Comparison of ENCODE assay signal across 16 cellular contexts in the genomic region with DNA sequence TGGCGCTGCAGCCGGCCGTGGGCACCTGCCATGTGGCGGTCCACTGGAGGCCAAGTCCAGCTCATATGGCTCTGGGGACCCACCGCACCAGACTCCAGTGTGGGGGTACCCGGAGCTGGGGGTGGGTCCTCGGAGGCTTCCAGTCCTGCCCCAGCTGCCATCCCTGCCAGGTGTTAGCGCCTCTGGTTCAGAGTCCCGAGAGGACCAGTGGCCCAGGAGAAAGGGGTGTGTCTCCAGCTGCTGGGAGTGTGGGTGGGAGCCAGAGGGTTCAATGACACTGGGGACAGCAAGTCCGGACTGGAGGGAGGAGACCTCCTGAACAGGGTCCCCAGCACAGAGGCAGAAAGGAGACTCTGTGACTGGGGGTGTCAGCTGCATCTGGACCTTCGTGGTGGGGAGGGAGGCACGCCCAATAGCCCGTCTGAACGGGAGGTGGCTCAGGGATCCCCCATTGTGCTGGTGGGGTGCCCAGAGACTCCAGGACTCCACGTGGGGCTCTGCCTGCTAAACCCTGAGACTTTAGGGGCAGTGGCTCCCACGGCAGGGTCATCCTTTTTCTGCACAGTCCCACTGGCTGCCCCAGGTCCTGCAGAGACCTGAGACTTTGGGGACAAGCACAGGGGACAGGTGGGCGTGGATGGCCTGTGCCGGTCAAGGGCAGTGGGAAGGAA. TPM values are rescaled to one million over a fixed set of nuclear protein-coding genes. Genes with fewer than 3 reads are reported as not detected.
A peak's percentile ranks its signal among the peaks of the same experiment; 100 is the strongest.
DNase-seq lines count a peak whose midpoint lies in the region; ATAC-seq, FAIRE-seq and TF ChIP-seq lines count a peak whose summit lies in the region.
"Had no signal": no experiment of that assay in that cellular context is flagged by ENCODE, and none has a peak within 500 bp of the region (broad histone marks: within the 10 kb centered on the region; RNA-seq: fewer than 3 reads in every experiment).

No MANE protein-coding gene starts in this region.

- intact Hi-C loops in HCT116 (cut with micrococcal nuclease), result no loop called here

- no peaks in the 10 kb centered on the region for H3K9me3 ChIP-seq in HCT116 (ENCODE audit: control insufficient read depth in 1 of 2, insufficient read depth in 1 of 2, low read depth in 1 of 2, low read length in 2 of 2)
- no peaks in the 10 kb centered on the region for H3K9me3 ChIP-seq in astrocyte (ENCODE audit: insufficient read depth, low read depth, low read length)
- H3K9me3 ChIP-seq in neuronal stem cell (replicated peaks in 1 of 2; ENCODE audit: control insufficient read depth in 2 of 2, insufficient read depth in 1 of 2, low read depth in 1 of 2, low read length in 2 of 2), result peaks cover 5 to 17% of the 10 kb centered on the region in 2 donors
- H3K9me3 ChIP-seq: esophagus muscularis mucosa had no signal

- no peak for TF ChIP-seq RAD21 in HCT116 (IDR thresholded peaks at IDR 0.05; ENCODE audit: low read depth)

- peak overlapping the region; percentile 43 for H4K8ac ChIP-seq in neuronal stem cell (ENCODE audit: low read depth, low read length)

- peak overlapping the region; percentile 59 for H3K27ac ChIP-seq in HCT116 (ENCODE audit: low read depth, low read length)
- H3K27ac ChIP-seq in astrocyte (ENCODE audit: low read depth, low read length), result peak overlapping the region; percentile 26
- no peak overlapping the region for H3K27ac ChIP-seq in neuronal stem cell (replicated peaks; ENCODE audit: low read length)
- H3K27ac ChIP-seq: esophagus muscularis mucosa had no signal

- H3K9me3 Mint-ChIP-seq in astrocyte (ENCODE audit: unreplicated experiment), result no peaks in the 10 kb centered on the region
- H3K9me3 Mint-ChIP-seq: CD8-positive, alpha-beta T cell had no signal

- H3K4me3 Mint-ChIP-seq in astrocyte (ENCODE audit: unreplicated experiment), result no peak overlapping the region
- H3K4me3 Mint-ChIP-seq: CD8-positive, alpha-beta T cell had no signal

- peaks cover 7% of the 10 kb centered on the region for H3K27me3 Mint-ChIP-seq in astrocyte (ENCODE audit: low read depth, unreplicated experiment)

- no peak for FAIRE-seq in astrocyte (lab: Jason Lieb, UNC)
- FAIRE-seq: bronchial epithelial cell had no signal

- H4K91ac ChIP-seq in neuronal stem cell (ENCODE audit: low read depth, low read length, poor library complexity), result no peak overlapping the region

- H3K18ac ChIP-seq in neuronal stem cell (ENCODE audit: low read length), result no peak overlapping the region

- POLR2A ChIA-PET in HCT116 (lab: Charles Lee), result no interaction called here

- H3K14ac ChIP-seq in neuronal stem cell (ENCODE audit: low read length), result peak overlapping the region; percentile 12

- H2BK15ac ChIP-seq in neuronal stem cell (ENCODE audit: low read length), result peak overlapping the region; percentile 49

- BruUV-seq in HCT116 (replicated peaks; lab: Mats Ljungman, UMichigan), result no TSS peak

- no peaks in the 10 kb centered on the region for H3K9me2 ChIP-seq in HCT116 (ENCODE audit: insufficient read depth)

- no peak overlapping the region for H2BK120ac ChIP-seq in neuronal stem cell (ENCODE audit: low read depth, low read length)

- CTCF ChIA-PET in HCT116 (lab: Charles Lee), result interaction anchor here (1.1 to 3.5 kb wide), 6 partner anchors 18 to 128 kb away, joined by 3 to 42 read pairs (median 6); no protein-coding TSS in a partner anchor

- no peak for TF ChIP-seq CTCF in HCT116 (IDR thresholded peaks at IDR 0.05 in 2 of 3, conservative IDR thresholded peaks at IDR 0.05 in 1 of 3; ENCODE audit: borderline replicate concordance in 1 of 3, insufficient read depth in 1 of 3, low read depth in 2 of 3, low read length in 2 of 3)
- no peak for TF ChIP-seq CTCF in astrocyte (IDR thresholded peaks at IDR 0.05; ENCODE audit: insufficient read depth, low read depth, low read length)

- peak overlapping the region; percentile 46 for H2AK5ac ChIP-seq in neuronal stem cell (ENCODE audit: low read depth, low read length)

- ATAC-seq in HCT116 (no peak), HG02973 (IDR thresholded peaks at IDR 0.05; ENCODE audit: unreplicated experiment) (no peak), GM18909 (IDR thresholded peaks at IDR 0.05; ENCODE audit: poor library complexity, unreplicated experiment) (no peak)
- ATAC-seq: CD8-positive, alpha-beta T cell had no signal

- peaks cover 6% of the 10 kb centered on the region for H3K79me1 ChIP-seq in neuronal stem cell (ENCODE audit: low read depth, low read length)

- H3K9ac ChIP-seq in HCT116 (ENCODE audit: low read length), result peak overlapping the region; percentile 55
- peak overlapping the region; percentile 46 for H3K9ac ChIP-seq in astrocyte (ENCODE audit: low read length)
- peak overlapping the region; percentile 44 for H3K9ac ChIP-seq in neuronal stem cell (ENCODE audit: low read depth, low read length, poor library complexity)

- peaks cover 2% of the 10 kb centered on the region for H3K36me3 Mint-ChIP-seq in astrocyte (ENCODE audit: low read depth, unreplicated experiment)
- H3K36me3 Mint-ChIP-seq: activated naive CD8-positive, alpha-beta T cell had no signal

- no peak overlapping the region for H2BK5ac ChIP-seq in neuronal stem cell (ENCODE audit: low read length)

- H3K27me3 ChIP-seq in HCT116 (ENCODE audit: insufficient read depth, low read length) (no peaks in the 10 kb centered on the region), astrocyte (ENCODE audit: insufficient read depth, low read length) (peaks cover 3% of the 10 kb centered on the region), neuronal stem cell (ENCODE audit: control insufficient read depth in 3 of 3, insufficient read depth in 3 of 3, low read depth in 1 of 3, low read length in 3 of 3) (peaks cover 33 to 57% (median 51%) of the 10 kb centered on the region in 3 experiments)

- no peak for TF ChIP-seq POLR2A in HCT116 (IDR thresholded peaks at IDR 0.05; ENCODE audit: borderline replicate concordance, extremely low read depth, insufficient read depth, insufficient read length)

- H3K4me1 ChIP-seq in HCT116 (ENCODE audit: control insufficient read depth in 1 of 2, insufficient read depth in 2 of 2, low read length in 2 of 2) (peaks cover 17 to 58% of the 10 kb centered on the region in 2 experiments), astrocyte (ENCODE audit: insufficient read depth, low read length) (peaks cover 40% of the 10 kb centered on the region), neuronal stem cell (ENCODE audit: control insufficient read depth in 2 of 2, insufficient read depth in 1 of 2, low read depth in 1 of 2, low read length in 2 of 2) (peaks cover 3 to 13% of the 10 kb centered on the region in 2 donors)

- DNase-seq in NCI-H748 (lab: John Stamatoyannopoulos, UW; ENCODE audit: unreplicated experiment) (peak; percentile 61), NCI-H748 treated with DMSO at 0.1 percent for 48 hours (lab: John Stamatoyannopoulos, UW) (no peak), HCT116 (ENCODE audit: low read depth, low spot score) (no peak), astrocyte (ENCODE audit: low read depth) (no peak), neuronal stem cell (ENCODE audit: low spot score) (no peak), kidney tubule cell (ENCODE audit: low spot score) (no peak)
- DNase-seq: CD8-positive, alpha-beta T cell; NCI-H1092; NCI-H2227 treated with DMSO at 0.1 percent for 48 hours; posterior cingulate gyrus; stimulated activated naive CD4-positive, alpha-beta T cell treated with Interleukin-2 at 50 U/mL for 16 hours had no signal

- H2AFZ ChIP-seq in HCT116 (ENCODE audit: low read depth, low read length, poor library complexity, severe bottlenecking), result no peak overlapping the region
- no peak overlapping the region for H2AFZ ChIP-seq in astrocyte (ENCODE audit: low read depth, low read length)
- no peak overlapping the region for H2AFZ ChIP-seq in neuronal stem cell (ENCODE audit: low read length)

- H3K4me2 ChIP-seq in HCT116 (ENCODE audit: low read length) (peak overlapping the region; percentile 84), astrocyte (ENCODE audit: low read length) (peak overlapping the region; percentile 15), neuronal stem cell (ENCODE audit: insufficient read depth, low read length, poor library complexity, severe bottlenecking) (no peak overlapping the region)

- peaks cover 2% of the 10 kb centered on the region for H3K4me1 Mint-ChIP-seq in astrocyte (ENCODE audit: low read depth, unreplicated experiment)

- H3K4me3 ChIP-seq in HCT116 (replicated peaks in 1 of 2; ENCODE audit: low read depth in 1 of 2, low read length in 2 of 2), result no peak overlapping the region
- no peak overlapping the region for H3K4me3 ChIP-seq in astrocyte (ENCODE audit: insufficient read depth, low read depth, low read length)
- H3K4me3 ChIP-seq in neuronal stem cell (ENCODE audit: low read length in 2 of 2), result no peak overlapping the region
- H3K4me3 ChIP-seq: esophagus muscularis mucosa had no signal

- H2BK12ac ChIP-seq in neuronal stem cell (ENCODE audit: low read length), result peak overlapping the region; percentile 41

- no CpG with 5 or more reads among the region's 18 CpGs for WGBS in neuronal stem cell (ENCODE audit: extremely low coverage in 2 of 2, insufficient read length in 2 of 2, insufficient replicate concordance in 1 of 2), 2 donors

- no peak overlapping the region for H3K4ac ChIP-seq in neuronal stem cell (ENCODE audit: low read length)

- H3K23ac ChIP-seq in neuronal stem cell (ENCODE audit: low read depth, low read length, poor library complexity), result peak overlapping the region; percentile 20

- peaks cover 0 to 11% of the 10 kb centered on the region in 2 experiments; a peak in 2 of 4 replicates for H3K36me3 ChIP-seq in HCT116 (ENCODE audit: control insufficient read depth in 1 of 2, insufficient read depth in 2 of 2, low read length in 2 of 2)
- H3K36me3 ChIP-seq in astrocyte (ENCODE audit: insufficient read depth, low read length), result no peaks in the 10 kb centered on the region
- peaks cover 5 to 22% of the 10 kb centered on the region in 2 donors for H3K36me3 ChIP-seq in neuronal stem cell (replicated peaks in 1 of 2; ENCODE audit: control insufficient read depth in 2 of 2, insufficient read depth in 2 of 2, low read length in 2 of 2)

- H3K79me2 ChIP-seq in HCT116 (ENCODE audit: insufficient read depth, low read length), result no peaks in the 10 kb centered on the region
- peaks cover 24% of the 10 kb centered on the region for H3K79me2 ChIP-seq in astrocyte (ENCODE audit: insufficient read depth, low read length)

- RAD21 ChIA-PET in HCT116 (lab: Charles Lee; ENCODE audit: low non-redundant PET in 1 of 2, low total read pairs in 2 of 2, uncharacterized antibody in 2 of 2, unreplicated experiment in 2 of 2), result interaction anchor here in 1 of 2 experiments (1.0 kb wide), 2 partner anchors 25 to 107 kb away, joined by 3 read pairs; no protein-coding TSS in a partner anchor

- H4K20me1 ChIP-seq in HCT116 (ENCODE audit: insufficient read depth) (no peaks in the 10 kb centered on the region), astrocyte (ENCODE audit: insufficient read depth, low read length) (peaks cover 44% of the 10 kb centered on the region)

- peak overlapping the region; percentile 19 for H3K27ac Mint-ChIP-seq in astrocyte (ENCODE audit: unreplicated experiment)
- H3K27ac Mint-ChIP-seq: activated naive CD8-positive, alpha-beta T cell; CD8-positive, alpha-beta T cell had no signal

RNA-seq across cellular contexts. Expression of a gene that starts 2.4 kb away (rescaled TPM):
- total RNA-seq in HCT116 (2021; ENCODE audit: unreplicated experiment) (12.7 TPM), astrocyte (8.6 and 10.5 TPM in 2 replicates)
- 2.5 and 3.2 TPM in 2 replicates for polyA plus RNA-seq in HCT116 (2012)
- polyA plus RNA-seq in neuronal stem cell (2013, experiment 1 of 2), result 0.26 TPM
- 0.28 TPM for polyA plus RNA-seq in neuronal stem cell (2013, experiment 2 of 2)

RNA-seq across cellular contexts. Expression of a gene that starts 47.6 kb away (rescaled TPM):
- total RNA-seq in HCT116 (2021; ENCODE audit: unreplicated experiment) (107 TPM), astrocyte (99.1 and 99.6 TPM in 2 replicates)
- polyA plus RNA-seq in HCT116 (2012), result 149 and 166 TPM in 2 replicates
- polyA plus RNA-seq in neuronal stem cell (2013, experiment 1 of 2), result 55.8 TPM
- polyA plus RNA-seq in neuronal stem cell (2013, experiment 2 of 2), result 53.8 TPM
